8 cellular contexts compared by ENCODE assay signal in the genomic region with DNA sequence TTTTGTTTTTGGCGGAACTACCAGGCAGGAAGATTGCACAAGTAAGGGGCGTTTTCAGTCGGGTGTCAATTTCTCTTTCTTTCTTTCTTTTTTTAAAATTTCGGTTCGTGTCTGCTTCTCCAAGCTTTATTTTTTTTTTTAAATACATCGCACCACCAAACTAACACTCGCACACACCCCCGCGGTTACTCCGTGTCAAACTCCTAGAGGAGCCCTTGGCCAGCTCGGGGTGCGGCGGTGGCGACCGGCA. TPM values are rescaled to one million over a fixed set of nuclear protein-coding genes. Genes with fewer than 3 reads are reported as not detected.
DNase-seq lines count a peak whose midpoint lies in the region; ATAC-seq, FAIRE-seq and TF ChIP-seq lines count a peak whose summit lies in the region.

No MANE protein-coding gene starts in this region.

- peak overlapping the region; percentile 93 for H3K4me3 Mint-ChIP-seq in activated T-helper 1 cell treated with anti-CD3 and anti-CD28 coated beads, Interleukin-12 subunit alpha, Interleukin-12 subunit beta, Interleukin-2, Interleukin-4 antibody, amounts not matched to agents 30 ng/mL and 10 ng/mL and 1 ng/mL, durations not matched to agents 14 hours and 24 hours and 36 hours

- ATAC-seq in GM18511 (IDR thresholded peaks at IDR 0.05; ENCODE audit: unreplicated experiment) (peak; percentile 35), HG02852 (IDR thresholded peaks at IDR 0.05; ENCODE audit: unreplicated experiment) (peak; percentile 24)

- H3K27me3 Mint-ChIP-seq in activated T-helper 1 cell treated with anti-CD3 and anti-CD28 coated beads, Interleukin-12 subunit alpha, Interleukin-12 subunit beta, Interleukin-2, Interleukin-4 antibody, amounts not matched to agents 30 ng/mL and 10 ng/mL and 1 ng/mL, durations not matched to agents 14 hours and 24 hours and 36 hours (ENCODE audit: insufficient read depth): peaks cover 33% of the 10 kb centered on the region

- TF ChIP-seq CTCF in kidney (IDR thresholded peaks at IDR 0.05; ENCODE audit: borderline replicate concordance, extremely low read depth, insufficient read depth): no peak

- peaks cover 3% of the 10 kb centered on the region for H3K36me3 Mint-ChIP-seq in activated T-helper 1 cell treated with anti-CD3 and anti-CD28 coated beads, Interleukin-12 subunit alpha, Interleukin-12 subunit beta, Interleukin-2, Interleukin-4 antibody, amounts not matched to agents 30 ng/mL and 10 ng/mL and 1 ng/mL, durations not matched to agents 14 hours and 24 hours and 36 hours (ENCODE audit: low read depth)

- no peaks in the 10 kb centered on the region for H3K9me3 ChIP-seq in kidney (ENCODE audit: control insufficient read depth in 1 of 2, low read length in 2 of 2)

- H3K9ac ChIP-seq in kidney (ENCODE audit: low read length in 2 of 2): peak overlapping the region; percentile 36 to 80

- no peak for FAIRE-seq in kidney (lab: Jason Lieb, UNC)

- H3K9me3 Mint-ChIP-seq in activated T-helper 1 cell treated with anti-CD3 and anti-CD28 coated beads, Interleukin-12 subunit alpha, Interleukin-12 subunit beta, Interleukin-2, Interleukin-4 antibody, amounts not matched to agents 30 ng/mL and 10 ng/mL and 1 ng/mL, durations not matched to agents 14 hours and 24 hours and 36 hours: no peaks in the 10 kb centered on the region

- peak overlapping the region; percentile 73 to 93 for H3K4me3 ChIP-seq in kidney (ENCODE audit: low read length in 2 of 2)

- no peaks in the 10 kb centered on the region for H3K4me1 ChIP-seq in kidney (ENCODE audit: control insufficient read depth in 1 of 2, insufficient read depth in 1 of 2, low read depth in 1 of 2, low read length in 2 of 2)

- H3K36me3 ChIP-seq in kidney (ENCODE audit: control insufficient read depth in 1 of 2, insufficient read depth in 2 of 2, low read length in 2 of 2): no peaks in the 10 kb centered on the region

- peak overlapping the region; percentile 64 for H3K27ac Mint-ChIP-seq in activated T-helper 1 cell treated with anti-CD3 and anti-CD28 coated beads, Interleukin-12 subunit alpha, Interleukin-12 subunit beta, Interleukin-2, Interleukin-4 antibody, amounts not matched to agents 30 ng/mL and 10 ng/mL and 1 ng/mL, durations not matched to agents 14 hours and 24 hours and 36 hours

- H3K27ac ChIP-seq in kidney (ENCODE audit: low read depth in 2 of 2, low read length in 2 of 2) (peak overlapping the region; percentile 85 to 92), substantia nigra (ENCODE audit: low read depth, low read length, poor library complexity, severe bottlenecking) (peak overlapping the region; percentile 59)

- no peak for DNase-seq in activated T-helper 1 cell treated with anti-CD3 and anti-CD28 coated beads, Interleukin-12 subunit alpha, Interleukin-12 subunit beta, Interleukin-2, Interleukin-4 antibody, amounts not matched to agents 30 ng/mL and 10 ng/mL and 1 ng/mL, durations not matched to agents 14 hours and 24 hours and 36 hours (ENCODE audit: low spot score)
- DNase-seq in kidney (no peak), substantia nigra (lab: John Stamatoyannopoulos, UW) (no peak), head of caudate nucleus (no peak), NCI-H82 (lab: John Stamatoyannopoulos, UW) (no peak), COLO829 (ENCODE audit: low spot score) (no peak)

- H3K4me1 Mint-ChIP-seq in activated T-helper 1 cell treated with anti-CD3 and anti-CD28 coated beads, Interleukin-12 subunit alpha, Interleukin-12 subunit beta, Interleukin-2, Interleukin-4 antibody, amounts not matched to agents 30 ng/mL and 10 ng/mL and 1 ng/mL, durations not matched to agents 14 hours and 24 hours and 36 hours (ENCODE audit: low read depth): peaks cover 19% of the 10 kb centered on the region

- intact Hi-C loops in activated T-helper 1 cell treated with anti-CD3 and anti-CD28 coated beads, Interleukin-12 subunit alpha, Interleukin-12 subunit beta, Interleukin-2, Interleukin-4 antibody, amounts not matched to agents 30 ng/mL and 10 ng/mL and 1 ng/mL, durations not matched to agents 14 hours and 24 hours and 36 hours (cut with micrococcal nuclease): loop anchor here (1.0 to 5.0 kb wide), 11 partner anchors 21 to 197 kb away; a partner anchor contains a TSS
- intact Hi-C loops in kidney (cut with DNase I): no loop called here
- intact Hi-C loops in head of caudate nucleus (cut with DNase I): no loop called here

RNA-seq across cellular contexts. Expression of a gene that starts 0.3 kb away (rescaled TPM):
- 48.3 and 50.6 TPM in 2 replicates for total RNA-seq in activated T-helper 1 cell treated with anti-CD3 and anti-CD28 coated beads, Interleukin-12 subunit alpha, Interleukin-12 subunit beta, Interleukin-2, Interleukin-4 antibody, amounts not matched to agents 30 ng/mL and 10 ng/mL and 1 ng/mL, durations not matched to agents 14 hours and 24 hours and 36 hours
- total RNA-seq in kidney: 210 TPM
- 8.3 TPM for polyA plus RNA-seq in kidney (ENCODE audit: insufficient read depth, low read depth, low replicate concordance)
